In the genomic region with DNA sequence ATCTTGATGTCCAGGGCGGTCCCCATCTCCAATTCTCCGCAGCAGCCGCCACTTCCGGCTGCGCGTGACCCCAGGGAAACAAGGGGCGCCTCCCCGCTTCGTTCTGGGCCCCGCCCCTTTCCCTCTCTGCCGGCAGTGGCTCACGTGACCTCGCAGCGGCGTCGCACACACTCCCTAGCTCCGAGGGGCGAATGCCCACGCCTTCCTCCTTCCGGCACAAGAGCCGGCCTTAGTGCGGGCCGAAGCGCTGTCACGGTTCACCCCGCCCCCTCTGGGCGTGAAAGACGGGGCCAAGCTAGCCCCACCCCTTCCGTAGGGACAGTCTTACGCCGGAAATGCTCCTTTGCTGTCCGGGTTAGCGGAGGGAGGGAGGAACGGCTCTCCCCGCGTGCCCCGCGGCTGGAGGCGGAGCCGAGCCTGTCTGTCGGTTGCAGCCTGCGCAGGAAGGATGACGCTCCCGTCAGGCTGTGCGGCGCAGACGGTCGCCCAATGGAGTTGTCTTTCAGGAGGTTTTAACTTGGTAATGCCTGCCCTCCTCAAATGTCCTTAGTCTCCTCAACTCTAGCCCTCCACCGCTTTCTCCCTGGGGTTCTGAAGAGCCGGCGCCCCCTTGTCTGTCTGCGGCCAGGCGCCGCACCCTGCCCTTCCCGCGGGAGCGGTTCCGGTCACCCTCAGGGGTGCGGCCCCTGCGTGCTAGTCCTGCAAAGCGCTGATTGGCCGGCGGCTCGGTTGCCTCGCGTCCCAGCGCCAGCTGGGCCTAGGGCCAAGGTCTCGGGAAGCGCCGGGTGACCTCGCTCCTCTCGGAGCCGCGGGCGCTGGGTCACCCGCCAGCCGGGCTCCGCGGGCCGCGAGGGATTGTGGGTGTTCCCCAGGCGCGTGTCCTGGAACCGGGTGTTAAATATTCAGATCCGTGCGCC, we compare ENCODE assay signal across 8 cellular contexts. TPM values are rescaled to one million over a fixed set of nuclear protein-coding genes. Genes with fewer than 3 reads are reported as not detected.
DNase-seq lines count a peak whose midpoint lies in the region; ATAC-seq and TF ChIP-seq lines count a peak whose summit lies in the region.

A gene (minus strand): TSS at position 66 of the 917 bp plus-strand sequence. CDS start 40 bp downstream, at position 26.

- H3K4me3 ChIP-seq in CD4-positive, alpha-beta memory T cell (ENCODE audit: low read length in 2 of 2), result peak within 1 kb of the TSS; percentile 80 to 83
- peak within 1 kb of the TSS; percentile 87 for H3K4me3 ChIP-seq in lower lobe of right lung

- H3K27ac ChIP-seq in CD4-positive, alpha-beta memory T cell (ENCODE audit: low read depth, low read length), result peak within 1 kb of the TSS; percentile 92
- peak within 1 kb of the TSS; percentile 98 for H3K27ac ChIP-seq in lower lobe of right lung

- ATAC-seq in GM19467 (IDR thresholded peaks at IDR 0.05; ENCODE audit: unreplicated experiment) (peak; percentile 91), lower lobe of right lung (peak; percentile 97 to 98)

- no peaks in the 10 kb centered on the region for H3K9me3 ChIP-seq in CD4-positive, alpha-beta memory T cell (ENCODE audit: control insufficient read depth in 1 of 2, low read length in 2 of 2)
- H3K9me3 ChIP-seq in lower lobe of right lung, result no peaks in the 10 kb centered on the region

- POLR2A ChIA-PET in CD4-positive, alpha-beta memory T cell (lab: Charles Lee; ENCODE audit: partially characterized antibody), result interaction anchor here (0.5 to 4.1 kb wide), 23 partner anchors 10 to 297 kb away, joined by 3 to 80 read pairs (median 4); a partner anchor contains a TSS

- peak within 1 kb of the TSS; percentile 92 to 96 (median 94) for H3K4me3 Mint-ChIP-seq in CD4-positive, alpha-beta memory T cell

- no peaks in the 10 kb centered on the region for H3K27me3 ChIP-seq in CD4-positive, alpha-beta memory T cell (ENCODE audit: insufficient read depth, low read length)
- no peaks in the 10 kb centered on the region for H3K27me3 ChIP-seq in lower lobe of right lung (ENCODE audit: low read depth)

- H3K27me3 Mint-ChIP-seq in CD4-positive, alpha-beta memory T cell, result peaks cover 0 to 4% of the 10 kb centered on the region in 2 donors

- H3K36me3 Mint-ChIP-seq in CD4-positive, alpha-beta memory T cell, result peaks cover 8 to 16% of the 10 kb centered on the region in 2 donors

- peak within 1 kb of the TSS; percentile 97 to 99 (median 98) for H3K27ac Mint-ChIP-seq in CD4-positive, alpha-beta memory T cell

- no peaks in the 10 kb centered on the region for H3K9me3 Mint-ChIP-seq in CD4-positive, alpha-beta memory T cell

- TF ChIP-seq CTCF in lower lobe of right lung (IDR thresholded peaks at IDR 0.05), result no peak

- H3K4me1 Mint-ChIP-seq in CD4-positive, alpha-beta memory T cell, result peaks cover 33 to 64% (median 44%) of the 10 kb centered on the region in 4 donors

- CTCF ChIA-PET in CD4-positive, alpha-beta memory T cell (lab: Charles Lee; ENCODE audit: partially characterized antibody), result interaction anchor here (0.6 to 2.0 kb wide), 7 partner anchors 21 to 296 kb away, joined by 3 to 7 read pairs (median 4); no protein-coding TSS in a partner anchor

- peak; percentile 97 to 99 (median 99) for DNase-seq in CD4-positive, alpha-beta memory T cell
- peak; percentile 98 for DNase-seq in HS-27A (ENCODE audit: low read depth)
- peak; percentile 92 for DNase-seq in NK-92 (lab: John Stamatoyannopoulos, UW; ENCODE audit: unreplicated experiment)
- DNase-seq in activated CD8-positive, alpha-beta memory T cell treated with anti-CD3 and anti-CD28 coated beads for 1 hour (ENCODE audit: extremely low read depth in 1 of 2, low read depth in 1 of 2), result peak; percentile 94
- peak; percentile 97 for DNase-seq in effector CD4-positive, alpha-beta T cell
- peak; percentile 100 for DNase-seq in lower lobe of right lung
- peak; percentile 93 to 98 (median 97) for DNase-seq in stimulated activated CD4-positive, alpha-beta T cell treated with anti-CD3 and anti-CD28 coated beads, TNF-alpha, amount 100 ng/mL, for 24 hours (ENCODE audit: low read depth in 3 of 3)

- H3K36me3 ChIP-seq in CD4-positive, alpha-beta memory T cell (ENCODE audit: insufficient read depth, low read length), result no peaks in the 10 kb centered on the region
- H3K36me3 ChIP-seq in lower lobe of right lung, result no peaks in the 10 kb centered on the region

- peaks cover 43% of the 10 kb centered on the region for H3K4me1 ChIP-seq in CD4-positive, alpha-beta memory T cell (ENCODE audit: insufficient read depth, low read length)
- peaks cover 36% of the 10 kb centered on the region for H3K4me1 ChIP-seq in lower lobe of right lung

- intact Hi-C loops in CD4-positive, alpha-beta memory T cell (cut with micrococcal nuclease), result loop anchor here (1.0 to 5.0 kb wide), 6 partner anchors 9 to 297 kb away; a partner anchor contains a TSS
- intact Hi-C loops in lower lobe of right lung (cut with DNase I), result no loop called here

RNA-seq across cellular contexts. Expression of the gene that starts here (rescaled TPM):
- 10 to 100 TPM; 76.0 to 79.7 TPM for total RNA-seq in CD4-positive, alpha-beta memory T cell
- polyA plus RNA-seq in CD4-positive, alpha-beta memory T cell, result 100 to 1,000 TPM in 1 of 2 donors, 10 to 100 TPM in 1; 81.9 to 105 TPM
- total RNA-seq in lower lobe of right lung, result 62.2 TPM

Comparison
In these comparisons a context has a peak if more than half of its experiments do, and no peak if none do; other contexts are left out.
1. Peak in every context shown above with its lines: DNase-seq, ATAC-seq, H3K4me3 ChIP-seq and H3K27ac ChIP-seq.